ENCODE assay signal across 10 cellular contexts in the genomic region with DNA sequence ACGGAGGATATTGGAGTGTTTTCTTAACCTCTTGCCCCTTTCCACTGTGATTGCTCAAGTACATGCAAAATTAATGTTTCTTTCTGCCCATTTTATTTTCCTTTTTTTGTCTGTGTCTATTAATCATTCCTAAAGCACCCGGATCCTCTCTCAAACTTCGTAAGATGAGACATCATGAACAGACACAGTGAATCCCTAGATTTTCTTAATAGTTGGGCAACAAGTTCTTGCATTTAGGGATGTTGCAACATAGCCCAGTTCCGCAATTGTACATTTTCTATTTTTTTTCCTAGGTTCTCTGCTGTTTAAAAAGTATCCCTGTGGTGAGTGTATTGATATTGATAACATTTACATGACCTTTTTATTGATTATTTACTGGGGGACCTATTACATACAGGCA. TPM values are rescaled to one million over a fixed set of nuclear protein-coding genes. Genes with fewer than 3 reads are reported as not detected.
DNase-seq lines count a peak whose midpoint lies in the region; ATAC-seq and TF ChIP-seq lines count a peak whose summit lies in the region.
"Had no signal": no experiment of that assay in that cellular context is flagged by ENCODE, and none has a peak within 500 bp of the region (broad histone marks: within the 10 kb centered on the region; RNA-seq: fewer than 3 reads in every experiment).

No MANE protein-coding gene starts in this region.

- no TSS peak for BruUV-seq in MCF 10A (replicated peaks; lab: Mats Ljungman, UMichigan)

- H3K9me3 Mint-ChIP-seq in MCF 10A (ENCODE audit: unreplicated experiment) (no peaks in the 10 kb centered on the region), T-cell (no peaks in the 10 kb centered on the region)

- POLR2A ChIA-PET in MCF 10A (lab: Yijun Ruan, JAX) (interaction anchor here (0.7 to 2.4 kb wide), 7 partner anchors 9 to 1615 kb away, joined by 3 to 21 read pairs (median 6); a partner anchor contains a TSS), T-cell (lab: Charles Lee) (no interaction called here)

- H3K27ac Mint-ChIP-seq in MCF 10A (ENCODE audit: low read depth, unreplicated experiment) (peak overlapping the region; percentile 40), T-cell (peak overlapping the region in 1 of 2 donors; percentile 81)

- H3K9me3 ChIP-seq in breast epithelium (no peaks in the 10 kb centered on the region), iPS-18a (ENCODE audit: control insufficient read depth, low read depth, low read length) (no peaks in the 10 kb centered on the region), upper lobe of left lung (no peaks in the 10 kb centered on the region)
- H3K9me3 ChIP-seq: thoracic aorta had no signal

- intact Hi-C loops in MCF 10A (cut with micrococcal nuclease), result no loop called here
- intact Hi-C loops in breast epithelium (cut with DNase I; ENCODE audit: low total_unique reads), result no loop called here

- no peaks in the 10 kb centered on the region for H3K36me3 ChIP-seq in breast epithelium
- peaks cover 16% of the 10 kb centered on the region for H3K36me3 ChIP-seq in iPS-18a (ENCODE audit: control insufficient read depth, low read depth, low read length)
- peaks cover 0 to 24% (median 4%) of the 10 kb centered on the region in 4 donors for H3K36me3 ChIP-seq in upper lobe of left lung
- H3K36me3 ChIP-seq: thoracic aorta had no signal

- CTCF ChIA-PET in MCF 10A (lab: Yijun Ruan, JAX) (interaction anchor here (1.1 to 10.2 kb wide), 4 partner anchors 10 to 40 kb away, joined by 3 to 146 read pairs (median 13); no protein-coding TSS in a partner anchor), T-cell (lab: Charles Lee) (interaction anchor here (2.1 to 2.3 kb wide), 3 partner anchors 10 to 13 kb away, joined by 6 to 20 read pairs (median 16); no protein-coding TSS in a partner anchor)

- H3K27ac ChIP-seq in breast epithelium (no peak overlapping the region), iPS-18a (ENCODE audit: low read length) (no peak overlapping the region), upper lobe of left lung (peak overlapping the region in 3 of 4 donors; percentile 94 to 97 (median 97))

- ATAC-seq in T-cell (replicated peaks in 1 of 4), result no peak
- ATAC-seq in upper lobe of left lung (ENCODE audit: low FRiP score in 2 of 2), result peak in 1 of 2 donors; percentile 16
- no peak for ATAC-seq in HG03159 (IDR thresholded peaks at IDR 0.05; ENCODE audit: unreplicated experiment)

- no peak for TF ChIP-seq EP300 in upper lobe of left lung (IDR thresholded peaks at IDR 0.05)

- TF ChIP-seq CTCF in MCF 10A (IDR thresholded peaks at IDR 0.05; ENCODE audit: unreplicated experiment), result no peak
- no peak for TF ChIP-seq CTCF in breast epithelium (IDR thresholded peaks at IDR 0.05)
- TF ChIP-seq CTCF in upper lobe of left lung (IDR thresholded peaks at IDR 0.05), result no peak

- H3K4me3 Mint-ChIP-seq in MCF 10A (ENCODE audit: unreplicated experiment), result peak overlapping the region; percentile 97
- peak overlapping the region; percentile 93 to 97 (median 97) for H3K4me3 Mint-ChIP-seq in T-cell

- H3K36me3 Mint-ChIP-seq in MCF 10A (ENCODE audit: insufficient read depth, unreplicated experiment) (peaks cover 7% of the 10 kb centered on the region), T-cell (peaks cover 31% of the 10 kb centered on the region)

- H3K4me1 Mint-ChIP-seq in MCF 10A (ENCODE audit: insufficient read depth, unreplicated experiment), result peaks cover 50% of the 10 kb centered on the region
- peaks cover 51 to 65% (median 52%) of the 10 kb centered on the region in 3 donors for H3K4me1 Mint-ChIP-seq in T-cell

- TF ChIP-seq POLR2A in breast epithelium (IDR thresholded peaks at IDR 0.05) (no peak), upper lobe of left lung (IDR thresholded peaks at IDR 0.05) (no peak)

- H3K4me3 ChIP-seq in breast epithelium, result peak overlapping the region in 1 of 3 donors; percentile 91
- peak overlapping the region; percentile 83 for H3K4me3 ChIP-seq in iPS-18a (ENCODE audit: low read length)
- peak overlapping the region in 2 of 4 donors; percentile 54 to 59 for H3K4me3 ChIP-seq in upper lobe of left lung

- H3K4me1 ChIP-seq in breast epithelium (peaks cover 0 to 6% of the 10 kb centered on the region in 2 donors), iPS-18a (ENCODE audit: control insufficient read depth, low read depth, low read length) (peaks cover 19% of the 10 kb centered on the region), upper lobe of left lung (peaks cover 19 to 40% (median 28%) of the 10 kb centered on the region in 4 donors)

- no peak overlapping the region for H3K9ac ChIP-seq in iPS-18a (ENCODE audit: low read length)

- H3K27me3 ChIP-seq in breast epithelium (no peaks in the 10 kb centered on the region), iPS-18a (ENCODE audit: control insufficient read depth, insufficient read depth, low read length) (peaks cover 9% of the 10 kb centered on the region), upper lobe of left lung (no peaks in the 10 kb centered on the region)

- H3K27me3 Mint-ChIP-seq in MCF 10A (ENCODE audit: insufficient read depth, unreplicated experiment) (no peaks in the 10 kb centered on the region), T-cell (no peaks in the 10 kb centered on the region)

- 39 to 49% methylated on average over 4 of the region's 4 CpGs for WGBS in upper lobe of left lung, 2 donors

- DNase-seq in MCF 10A (ENCODE audit: unreplicated experiment) (peak; percentile 76), breast epithelium (ENCODE audit: low spot score in 2 of 2) (no peak), T-cell (no peak), upper lobe of left lung (no peak), midbrain (lab: John Stamatoyannopoulos, UW) (no peak), NCI-H2029 treated with DMSO at 0.1 percent for 48 hours (lab: John Stamatoyannopoulos, UW) (no peak)
- DNase-seq: glutamatergic neuron had no signal

RNA-seq across cellular contexts. Expression of a gene that starts 2.9 kb away (rescaled TPM):
- total RNA-seq in MCF 10A (2022) (26.3 and 27.7 TPM in 2 replicates), breast epithelium (10 to 100 TPM; 37.0 to 48.0 (median 44.6) TPM), T-cell (10 to 100 TPM; 75.9 to 90.2 (median 78.9) TPM), upper lobe of left lung (10 to 100 TPM; 29.9 to 78.6 (median 53.8) TPM)

RNA-seq across cellular contexts. Expression of a gene that starts 26.4 kb away (rescaled TPM):
- total RNA-seq in MCF 10A (2022) (3.4 and 4.2 TPM in 2 replicates), breast epithelium (10 to 100 TPM in 2 of 3 donors, 1 to 10 TPM in 1; 7.5 to 22.9 (median 10.8) TPM), T-cell (1 to 10 TPM in 4 of 5 donors, under 1 TPM in 1; 0.70 to 3.7 (median 2.1) TPM), upper lobe of left lung (10 to 100 TPM; 33.4 to 58.7 (median 48.5) TPM)

RNA-seq across cellular contexts. Expression of a gene that starts 38.5 kb away (rescaled TPM):
- total RNA-seq in MCF 10A (2022) (0.74 and 1.6 TPM in 2 replicates), breast epithelium (under 1 TPM; 0.32 to 0.66 (median 0.44) TPM), T-cell (1 to 10 TPM; 1.2 to 3.8 (median 1.3) TPM), upper lobe of left lung (1 to 10 TPM in 4 of 6 donors, under 1 TPM in 1, not detected in 1; 0.92 to 5.0 (median 2.4) TPM)

RNA-seq across cellular contexts. Expression of a gene that starts 59.4 kb away (rescaled TPM):
- not detected in 2 replicates for total RNA-seq in MCF 10A (2022)
- not detected for total RNA-seq in breast epithelium
- total RNA-seq in T-cell, result not detected
- total RNA-seq in upper lobe of left lung, result not detected
- total RNA-seq: thoracic aorta had no signal

Comparison
In these comparisons a context has a peak if more than half of its experiments do, and no peak if none do; other contexts are left out.
1. H3K27ac ChIP-seq: peak in upper lobe of left lung (3 of 4); none in breast epithelium (0 of 2) and iPS-18a (single experiment).